Comparison of ENCODE assay signal across 23 cellular contexts in the genomic region with DNA sequence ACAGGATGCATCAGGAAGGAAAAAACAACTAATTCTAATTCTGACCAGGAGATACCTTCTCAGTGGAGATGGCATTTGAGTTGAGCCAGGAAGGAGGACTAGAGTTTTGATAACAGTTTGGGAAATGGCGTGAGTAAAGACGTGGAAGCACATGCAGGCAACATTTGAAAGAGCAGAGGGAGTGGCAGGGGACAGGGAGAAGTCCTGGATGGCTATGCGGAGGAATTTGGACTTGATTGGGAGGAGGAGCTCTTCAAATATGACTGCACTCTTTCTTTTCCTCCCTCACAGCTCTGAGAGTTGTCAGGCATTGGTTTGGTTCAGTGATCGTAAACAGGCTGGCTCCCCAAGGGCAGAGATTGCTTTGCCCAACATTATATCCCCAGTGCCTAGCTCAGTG.
A peak's percentile ranks its signal among the peaks of the same experiment; 100 is the strongest.
DNase-seq lines count a peak whose midpoint lies in the region; ATAC-seq and TF ChIP-seq lines count a peak whose summit lies in the region.
"Had no signal": no experiment of that assay in that cellular context is flagged by ENCODE, and none has a peak within 500 bp of the region (broad histone marks: within the 10 kb centered on the region; RNA-seq: fewer than 3 reads in every experiment).

No MANE protein-coding gene starts in this region.

- no peak for TF ChIP-seq POLR2A in right lobe of liver (IDR thresholded peaks at IDR 0.05)

- DNase-seq in DND-41 = no peak
- no peak for DNase-seq in endothelial cell (ENCODE audit: low spot score)
- peak in 1 of 3 donors; percentile 56 for DNase-seq in right lobe of liver
- DNase-seq in foreskin fibroblast = no peak
- DNase-seq in neural progenitor cell (ENCODE audit: low spot score) = no peak
- no peak for DNase-seq in activated T-helper 2 cell treated with anti-CD3 and anti-CD28 coated beads, Interferon-gamma antibody, Interleukin-2, Interleukin-4, amounts not matched to agents 10 μg/mL and 5 μg/mL and 100 μg/mL, durations not matched to agents 14 hours and 24 hours and 36 hours (ENCODE audit: low spot score)
- DNase-seq: GDM1, GOT3, KBM-7, NCI-H1092, NCI-H1436 treated with DMSO at 0.1 percent for 48 hours, NCI-H1930, NCI-H226, NCI-H510A treated with DMSO at 0.1 percent for 48 hours, NCI-H748 treated with DMSO at 0.1 percent for 48 hours, PC-9, SHP77 treated with DMSO at 0.1 percent for 48 hours had no signal

- H3K36me3 ChIP-seq in DND-41 (ENCODE audit: insufficient read depth, low read length) (peaks cover 29% of the 10 kb centered on the region), HUES48 (ENCODE audit: control insufficient read depth, insufficient read depth, low read length) (peaks cover 25% of the 10 kb centered on the region), right lobe of liver (peaks cover 0 to 3% (median 0%) of the 10 kb centered on the region in 4 donors), neural progenitor cell (no peaks in the 10 kb centered on the region)

- peaks cover 8% of the 10 kb centered on the region for H3F3A ChIP-seq in neural progenitor cell (ENCODE audit: low read depth)

- H2AFZ ChIP-seq in DND-41 (ENCODE audit: low read depth, low read length) = no peak overlapping the region
- H2AFZ ChIP-seq in neural progenitor cell (replicated peaks) = no peak overlapping the region
- H2AFZ ChIP-seq: PC-9 had no signal

- H3K4me3 ChIP-seq in DND-41 (ENCODE audit: low read depth in 1 of 2, low read length in 2 of 2) = no peak overlapping the region
- no peak overlapping the region for H3K4me3 ChIP-seq in HUES48 (ENCODE audit: low read depth, low read length)
- no peak overlapping the region for H3K4me3 ChIP-seq in right lobe of liver
- no peak overlapping the region for H3K4me3 ChIP-seq in foreskin fibroblast (ENCODE audit: low read depth in 1 of 2, low read length in 2 of 2)
- no peak overlapping the region for H3K4me3 ChIP-seq in neural progenitor cell
- H3K4me3 ChIP-seq: A549, PC-9 had no signal

- H3K4me3 Mint-ChIP-seq in endothelial cell (ENCODE audit: unreplicated experiment) = peak overlapping the region; percentile 3
- no peak overlapping the region for H3K4me3 Mint-ChIP-seq in neural progenitor cell
- no peak overlapping the region for H3K4me3 Mint-ChIP-seq in activated T-helper 2 cell treated with anti-CD3 and anti-CD28 coated beads, Interferon-gamma antibody, Interleukin-2, Interleukin-4, amounts not matched to agents 10 μg/mL and 5 μg/mL and 100 μg/mL, durations not matched to agents 14 hours and 24 hours and 36 hours (ENCODE audit: low read depth)
- H3K4me3 Mint-ChIP-seq: B cell, CD14-positive monocyte had no signal

- H3K9me3 ChIP-seq in DND-41 (ENCODE audit: insufficient read depth, low read length, severe bottlenecking) = no peaks in the 10 kb centered on the region
- H3K9me3 ChIP-seq in HUES48 (ENCODE audit: control insufficient read depth, insufficient read depth, low read length) = no peaks in the 10 kb centered on the region
- no peaks in the 10 kb centered on the region for H3K9me3 ChIP-seq in right lobe of liver
- no peaks in the 10 kb centered on the region for H3K9me3 ChIP-seq in neural progenitor cell (ENCODE audit: low read depth)
- H3K9me3 ChIP-seq: A549 had no signal

- H3K27ac ChIP-seq in DND-41 (ENCODE audit: low read length) (peak overlapping the region; percentile 5; the same call in 1 of the 2 replicates), HUES48 (ENCODE audit: low read depth, low read length) (peak overlapping the region; percentile 97), right lobe of liver (no peak overlapping the region), neural progenitor cell (no peak overlapping the region)
- H3K27ac ChIP-seq: A549, PC-9, RWPE1 had no signal

- TF ChIP-seq CTCF in DND-41 (IDR thresholded peaks at IDR 0.05; ENCODE audit: borderline replicate concordance, extremely low read depth, low read length, poor library complexity, severe bottlenecking) = no peak
- no peak for TF ChIP-seq CTCF in endothelial cell (IDR thresholded peaks at IDR 0.05; ENCODE audit: unreplicated experiment)
- TF ChIP-seq CTCF in right lobe of liver (IDR thresholded peaks at IDR 0.05) = no peak
- no peak for TF ChIP-seq CTCF in foreskin fibroblast (IDR thresholded peaks at IDR 0.05; ENCODE audit: low read depth, low read length)
- no peak for TF ChIP-seq CTCF in neural progenitor cell (IDR thresholded peaks at IDR 0.05)

- H3K9me3 Mint-ChIP-seq in endothelial cell (ENCODE audit: unreplicated experiment) = no peaks in the 10 kb centered on the region
- no peaks in the 10 kb centered on the region for H3K9me3 Mint-ChIP-seq in neural progenitor cell
- no peaks in the 10 kb centered on the region for H3K9me3 Mint-ChIP-seq in activated T-helper 2 cell treated with anti-CD3 and anti-CD28 coated beads, Interferon-gamma antibody, Interleukin-2, Interleukin-4, amounts not matched to agents 10 μg/mL and 5 μg/mL and 100 μg/mL, durations not matched to agents 14 hours and 24 hours and 36 hours
- H3K9me3 Mint-ChIP-seq: CD14-positive monocyte had no signal

- H3K9ac ChIP-seq in DND-41 (ENCODE audit: low read depth, low read length) = no peak overlapping the region
- no peak overlapping the region for H3K9ac ChIP-seq in HUES48 (ENCODE audit: low read depth, low read length)
- no peak overlapping the region for H3K9ac ChIP-seq in neural progenitor cell

- H3K4me2 ChIP-seq in DND-41 (ENCODE audit: insufficient read depth, low read length) (no peak overlapping the region), neural progenitor cell (no peak overlapping the region)
- H3K4me2 ChIP-seq: A549, PC-9 had no signal

- H3K27me3 Mint-ChIP-seq in endothelial cell (ENCODE audit: unreplicated experiment) (peaks cover 2% of the 10 kb centered on the region), neural progenitor cell (ENCODE audit: insufficient read depth, low read depth) (peaks cover 2% of the 10 kb centered on the region)
- H3K27me3 Mint-ChIP-seq in activated T-helper 2 cell treated with anti-CD3 and anti-CD28 coated beads, Interferon-gamma antibody, Interleukin-2, Interleukin-4, amounts not matched to agents 10 μg/mL and 5 μg/mL and 100 μg/mL, durations not matched to agents 14 hours and 24 hours and 36 hours (ENCODE audit: low read depth) = no peaks in the 10 kb centered on the region
- H3K27me3 Mint-ChIP-seq: B cell had no signal

- H3K79me2 ChIP-seq in DND-41 (ENCODE audit: insufficient read depth, low read length) = peaks cover 5% of the 10 kb centered on the region; the same call in 1 of the 2 replicates
- no peaks in the 10 kb centered on the region for H3K79me2 ChIP-seq in neural progenitor cell (ENCODE audit: low read depth)

- H3K4me1 Mint-ChIP-seq in endothelial cell (ENCODE audit: unreplicated experiment) = peaks cover 50% of the 10 kb centered on the region
- H3K4me1 Mint-ChIP-seq in neural progenitor cell = peaks cover 10% of the 10 kb centered on the region
- H3K4me1 Mint-ChIP-seq in activated T-helper 2 cell treated with anti-CD3 and anti-CD28 coated beads, Interferon-gamma antibody, Interleukin-2, Interleukin-4, amounts not matched to agents 10 μg/mL and 5 μg/mL and 100 μg/mL, durations not matched to agents 14 hours and 24 hours and 36 hours (ENCODE audit: low read depth) = peaks cover 9% of the 10 kb centered on the region
- H3K4me1 Mint-ChIP-seq: B cell, CD14-positive monocyte had no signal

- intact Hi-C loops in right lobe of liver (cut with DNase I) = loop anchor here in 1 of 2 donors (10.0 kb wide), 1 partner anchor 164 kb away; no protein-coding TSS in a partner anchor
- intact Hi-C loops in activated T-helper 2 cell treated with anti-CD3 and anti-CD28 coated beads, Interferon-gamma antibody, Interleukin-2, Interleukin-4, amounts not matched to agents 10 μg/mL and 5 μg/mL and 100 μg/mL, durations not matched to agents 14 hours and 24 hours and 36 hours (cut with micrococcal nuclease) = no loop called here

- H3K27ac Mint-ChIP-seq in endothelial cell (ENCODE audit: unreplicated experiment) = peak overlapping the region; percentile 28
- no peak overlapping the region for H3K27ac Mint-ChIP-seq in neural progenitor cell
- no peak overlapping the region for H3K27ac Mint-ChIP-seq in activated T-helper 2 cell treated with anti-CD3 and anti-CD28 coated beads, Interferon-gamma antibody, Interleukin-2, Interleukin-4, amounts not matched to agents 10 μg/mL and 5 μg/mL and 100 μg/mL, durations not matched to agents 14 hours and 24 hours and 36 hours
- H3K27ac Mint-ChIP-seq: B cell had no signal

- ATAC-seq in DND-41 (ENCODE audit: insufficient read depth, low read depth) (no peak), right lobe of liver (peak; percentile 46 to 62 (median 54)), HG03354 (IDR thresholded peaks at IDR 0.05; ENCODE audit: poor library complexity, severe bottlenecking, unreplicated experiment) (no peak)

- no peaks in the 10 kb centered on the region for H3K36me3 Mint-ChIP-seq in endothelial cell (ENCODE audit: low read depth, unreplicated experiment)
- H3K36me3 Mint-ChIP-seq in neural progenitor cell = no peaks in the 10 kb centered on the region
- H3K36me3 Mint-ChIP-seq in activated T-helper 2 cell treated with anti-CD3 and anti-CD28 coated beads, Interferon-gamma antibody, Interleukin-2, Interleukin-4, amounts not matched to agents 10 μg/mL and 5 μg/mL and 100 μg/mL, durations not matched to agents 14 hours and 24 hours and 36 hours (ENCODE audit: low read depth) = peaks cover 11% of the 10 kb centered on the region

- 50% methylated on average over 3 of the region's 4 CpGs for whole genome bisulfite sequencing in right lobe of liver (ENCODE audit: insufficient coverage, low coverage, low lambda C conversion rate, missing lambda C conversion rate)

- H3K27me3 ChIP-seq in DND-41 (ENCODE audit: insufficient read depth, low read length, poor library complexity) = no peaks in the 10 kb centered on the region
- H3K27me3 ChIP-seq in HUES48 (ENCODE audit: control insufficient read depth, insufficient read depth, low read length) = no peaks in the 10 kb centered on the region
- H3K27me3 ChIP-seq in right lobe of liver = no peaks in the 10 kb centered on the region
- no peaks in the 10 kb centered on the region for H3K27me3 ChIP-seq in neural progenitor cell

- H4K20me1 ChIP-seq in DND-41 (ENCODE audit: insufficient read depth, low read length) (no peaks in the 10 kb centered on the region), neural progenitor cell (ENCODE audit: low read depth) (peaks cover 4% of the 10 kb centered on the region)

- H3K4me1 ChIP-seq in DND-41 (ENCODE audit: insufficient read depth, low read length) (peaks cover 49% of the 10 kb centered on the region), HUES48 (ENCODE audit: control insufficient read depth, insufficient read depth, low read length) (peaks cover 42% of the 10 kb centered on the region), right lobe of liver (peaks cover 0 to 30% (median 10%) of the 10 kb centered on the region in 4 donors), neural progenitor cell (peaks cover 8% of the 10 kb centered on the region)

Comparison
In these comparisons a context has a peak if more than half of its experiments do, and no peak if none do; other contexts are left out.
1. ATAC-seq: peak in right lobe of liver (4 of 4); none in DND-41 (single experiment) and HG03354 (single experiment).
2. H3K27ac ChIP-seq: peak in DND-41 (single experiment) and HUES48 (single experiment); none in right lobe of liver (0 of 3) and neural progenitor cell (single experiment).